Comparison of ENCODE assay signal across 8 cellular contexts in the genomic region with DNA sequence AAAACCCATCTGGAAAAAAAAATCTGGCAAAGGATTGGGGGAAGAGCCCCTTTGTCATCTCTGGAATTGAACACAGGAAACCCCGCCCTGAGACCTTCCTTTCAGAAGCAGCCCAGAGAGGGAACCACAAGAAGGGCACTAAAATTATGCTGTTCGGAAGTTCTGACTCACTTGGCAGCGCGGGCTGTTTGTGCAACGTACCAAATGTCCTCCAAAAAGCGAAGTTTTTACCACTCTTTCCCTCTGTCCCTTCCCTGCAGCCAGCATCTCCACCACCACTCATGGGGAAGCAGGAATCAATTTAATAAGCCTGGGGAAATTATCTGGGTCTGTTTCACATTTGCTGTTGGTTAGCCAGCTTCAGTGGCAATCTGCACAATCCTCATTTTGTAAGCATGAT. TPM values are rescaled to one million over a fixed set of nuclear protein-coding genes. Genes with fewer than 3 reads are reported as not detected.
DNase-seq lines count a peak whose midpoint lies in the region; ATAC-seq, FAIRE-seq and TF ChIP-seq lines count a peak whose summit lies in the region.

No MANE protein-coding gene starts in this region.

- peak; percentile 88 for FAIRE-seq in GM19239 (lab: Jason Lieb, UNC)

- no peak overlapping the region for H3K4me3 ChIP-seq in left lung

- H3K27ac ChIP-seq in left lung = peak overlapping the region; percentile 61 to 87

- no peak for DNase-seq in GM19239 (ENCODE audit: insufficient read length, low spot score)
- DNase-seq in activated naive CD4-positive, alpha-beta T cell treated with anti-CD3 and anti-CD28 coated beads, Interleukin-2, amount 50 U/mL, for 16 hours = peak; percentile 64
- DNase-seq in left lung = peak; percentile 79 to 82
- peak; percentile 20 to 56 (median 36) for DNase-seq in stimulated activated naive CD4-positive, alpha-beta T cell (lab: John Stamatoyannopoulos, UW)
- no peak for DNase-seq in GM19240 (ENCODE audit: insufficient read length, low spot score)

- no peak for TF ChIP-seq CTCF in left lung (IDR thresholded peaks at IDR 0.05)

- peaks cover 53 to 96% of the 10 kb centered on the region in 2 donors for H3K4me1 ChIP-seq in left lung

- intact Hi-C loops in left lung (cut with DNase I) = loop anchor here in 1 of 2 donors (10.0 kb wide), 1 partner anchor 75 kb away; no protein-coding TSS in a partner anchor

- peak; percentile 39 for ATAC-seq in SK-N-SH treated with all-trans-retinoic acid at 6 μM for 48 hours
- ATAC-seq in left lung = peak; percentile 6
- ATAC-seq in HG02642 (IDR thresholded peaks at IDR 0.05; ENCODE audit: poor library complexity, unreplicated experiment) = no peak
- no peak for ATAC-seq in GM18520 (IDR thresholded peaks at IDR 0.05; ENCODE audit: unreplicated experiment)

- H3K9me3 ChIP-seq in left lung = no peaks in the 10 kb centered on the region

- no peaks in the 10 kb centered on the region for H3K27me3 ChIP-seq in left lung

- H3K36me3 ChIP-seq in left lung = no peaks in the 10 kb centered on the region

TF ChIP-seq in SK-N-SH treated with all-trans-retinoic acid at 6 μM for 48 hours, 23 proteins besides CTCF, POLR2A, EP300 and RAD21:
- TF ChIP-seq ZNF70 (CRISPR knock-in tag; IDR thresholded peaks at IDR 0.05) (peak; percentile 57), SNAI2 (CRISPR knock-in tag; IDR thresholded peaks at IDR 0.05) (no peak), TCF4 (CRISPR knock-in tag; IDR thresholded peaks at IDR 0.05; ENCODE audit: borderline replicate concordance) (peak; percentile 75), PPARA (CRISPR knock-in tag; IDR thresholded peaks at IDR 0.05; ENCODE audit: borderline replicate concordance) (no peak)

RNA-seq across cellular contexts. Expression of a gene that starts 3.2 kb away (rescaled TPM):
- 10 to 100 TPM; 11.1 to 25.4 TPM for total RNA-seq in left lung

RNA-seq across cellular contexts. Expression of a gene that starts 15.2 kb away (rescaled TPM):
- 10 to 100 TPM; 29.4 to 29.5 TPM for total RNA-seq in left lung

Comparison
In these comparisons a context has a peak if more than half of its experiments do, and no peak if none do; other contexts are left out.
1. DNase-seq: peak in activated naive CD4-positive, alpha-beta T cell treated with anti-CD3 and anti-CD28 coated beads, Interleukin-2, amount 50 U/mL, for 16 hours (single experiment), left lung (2 of 2) and stimulated activated naive CD4-positive, alpha-beta T cell (6 of 6); none in GM19239 (single experiment) and GM19240 (single experiment).
2. ATAC-seq: peak in SK-N-SH treated with all-trans-retinoic acid at 6 μM for 48 hours (single experiment) and left lung (single experiment); none in HG02642 (single experiment) and GM18520 (single experiment).